Comparison of ENCODE assay signal across 1 cellular context in the genomic region with DNA sequence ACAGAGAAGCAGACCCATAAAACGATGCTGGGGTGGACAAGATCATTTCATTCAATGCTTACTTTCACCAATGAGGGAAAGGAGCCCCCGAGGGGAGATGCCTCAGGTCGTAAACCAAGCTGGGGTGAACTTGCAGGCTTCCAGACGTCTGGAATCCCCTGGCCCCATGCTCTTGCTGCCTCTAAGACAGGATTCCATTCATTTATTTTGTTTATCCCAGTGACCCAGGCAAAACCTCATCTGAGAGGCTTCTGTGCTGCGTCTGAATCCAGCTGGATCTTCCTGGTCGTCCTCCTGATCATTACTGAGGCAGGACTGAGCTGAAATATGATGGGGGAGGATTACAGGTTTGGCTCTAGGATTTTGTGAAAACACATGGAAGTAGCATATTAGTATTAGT.
TF ChIP-seq lines count a peak whose summit lies in the region.

No MANE protein-coding gene starts in this region.

TF ChIP-seq in IMR-90, 13 proteins besides CTCF, POLR2A, EP300 and RAD21 (continued from another document):
- no peak for TF ChIP-seq RCOR1 (IDR thresholded peaks at IDR 0.05; ENCODE audit: insufficient replicate concordance, low read length)
- no peak for TF ChIP-seq FOS (IDR thresholded peaks at IDR 0.05; ENCODE audit: low read depth, low read length)
- no peak for TF ChIP-seq MAZ (IDR thresholded peaks at IDR 0.05; ENCODE audit: borderline replicate concordance, low read depth, low read length)
- no peak for TF ChIP-seq USF2 (IDR thresholded peaks at IDR 0.05; ENCODE audit: low read depth, low read length)
